8 cellular contexts compared by ENCODE assay signal in the genomic region with DNA sequence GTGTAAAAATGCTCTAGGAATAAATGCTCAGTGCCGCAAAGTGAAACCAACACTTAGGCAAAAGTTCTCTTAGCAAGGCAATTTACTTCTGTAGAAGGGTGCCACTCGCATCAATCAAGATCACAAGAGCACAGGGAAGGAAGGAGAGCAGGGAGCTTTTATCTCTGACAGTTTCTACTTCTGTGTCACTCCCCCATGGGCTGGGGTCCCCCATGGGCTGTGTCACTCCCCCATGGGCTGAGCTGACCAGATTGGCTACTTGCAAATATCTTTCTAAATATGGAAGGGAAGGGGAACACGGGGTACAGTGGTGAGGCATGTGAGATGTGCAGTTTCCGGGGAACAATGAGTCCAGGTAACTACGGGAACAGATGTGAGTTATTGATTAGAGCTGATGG. TPM values are rescaled to one million over a fixed set of nuclear protein-coding genes. Genes with fewer than 3 reads are reported as not detected.
DNase-seq lines count a peak whose midpoint lies in the region; ATAC-seq and TF ChIP-seq lines count a peak whose summit lies in the region.

No MANE protein-coding gene starts in this region.

- H3K36me3 ChIP-seq in liver (ENCODE audit: control insufficient read depth in 4 of 4, insufficient read depth in 3 of 4, low read depth in 1 of 4, low read length in 3 of 4) (no peaks in the 10 kb centered on the region), vagina (no peaks in the 10 kb centered on the region)

- H3K27me3 Mint-ChIP-seq in activated naive CD8-positive, alpha-beta T cell: peaks cover 8% of the 10 kb centered on the region

- peak overlapping the region; percentile 88 for H3K4me3 Mint-ChIP-seq in activated naive CD8-positive, alpha-beta T cell

- DNase-seq in vagina (ENCODE audit: extremely low spot score in 2 of 2): no peak
- DNase-seq in OCI-M2 (lab: John Stamatoyannopoulos, UW; ENCODE audit: unreplicated experiment): no peak
- no peak for DNase-seq in GM10266 (ENCODE audit: extremely low spot score)
- no peak for DNase-seq in NOMO-1 treated with DMSO at 0.1 percent for 48 hours (lab: John Stamatoyannopoulos, UW; ENCODE audit: unreplicated experiment)

- intact Hi-C loops in vagina (cut with DNase I): loop anchor here (10.0 kb wide), 1 partner anchor 334 kb away; no protein-coding TSS in a partner anchor

- TF ChIP-seq RAD21 in liver (IDR thresholded peaks at IDR 0.05): no peak

- peak overlapping the region in 1 of 2 donors; percentile 45 for H3K9ac ChIP-seq in liver (ENCODE audit: low read depth in 1 of 2, low read length in 2 of 2)

- H3K27ac Mint-ChIP-seq in activated naive CD8-positive, alpha-beta T cell: no peak overlapping the region

- H3K27me3 ChIP-seq in liver (ENCODE audit: control insufficient read depth in 4 of 4, insufficient read depth in 4 of 4, low read length in 3 of 4) (peaks cover 0 to 3% (median 0%) of the 10 kb centered on the region in 4 donors), vagina (no peaks in the 10 kb centered on the region)

- ATAC-seq in GM19395 (IDR thresholded peaks at IDR 0.05; ENCODE audit: unreplicated experiment): peak; percentile 35
- peak; percentile 17 for ATAC-seq in HG03060 (IDR thresholded peaks at IDR 0.05; ENCODE audit: low read depth, unreplicated experiment)

- peaks cover 6% of the 10 kb centered on the region for H3K4me1 Mint-ChIP-seq in activated naive CD8-positive, alpha-beta T cell (ENCODE audit: low read depth)

- WGBS in liver: 45% methylated on average over 5 of the region's 5 CpGs

- no peak for TF ChIP-seq POLR2A in vagina (IDR thresholded peaks at IDR 0.05)

- H3K4me3 ChIP-seq in liver (ENCODE audit: low read depth in 1 of 3, low read length in 3 of 3) (peak overlapping the region; percentile 32 to 65 (median 35)), vagina (peak overlapping the region; percentile 30 to 42)

- no peak for TF ChIP-seq CTCF in liver (IDR thresholded peaks at IDR 0.05; ENCODE audit: low read depth, low read length, missing input control)
- TF ChIP-seq CTCF in vagina (IDR thresholded peaks at IDR 0.05): no peak
- no peak for TF ChIP-seq CTCF in GM10266 (IDR thresholded peaks at IDR 0.05; ENCODE audit: control insufficient read depth, insufficient read depth, low read depth, missing control alignments)

- H3K9me3 Mint-ChIP-seq in activated naive CD8-positive, alpha-beta T cell (ENCODE audit: low read depth): peaks cover 4% of the 10 kb centered on the region

- H3K4me1 ChIP-seq in liver (ENCODE audit: control insufficient read depth in 4 of 4, insufficient read depth in 4 of 4, low read length in 3 of 4) (peaks cover 2 to 13% (median 7%) of the 10 kb centered on the region in 4 donors), vagina (no peaks in the 10 kb centered on the region)

- H3K36me3 Mint-ChIP-seq in activated naive CD8-positive, alpha-beta T cell: peaks cover 2% of the 10 kb centered on the region

- H3K9me3 ChIP-seq in liver (ENCODE audit: control insufficient read depth in 4 of 4, low read length in 3 of 4) (no peaks in the 10 kb centered on the region), vagina (no peaks in the 10 kb centered on the region)

- H3K27ac ChIP-seq in liver (ENCODE audit: low read depth in 1 of 2, low read length in 2 of 2) (no peak overlapping the region), vagina (no peak overlapping the region)

TF ChIP-seq in liver, 16 proteins besides CTCF, POLR2A, EP300 and RAD21:
- TF ChIP-seq, protein P1, sequence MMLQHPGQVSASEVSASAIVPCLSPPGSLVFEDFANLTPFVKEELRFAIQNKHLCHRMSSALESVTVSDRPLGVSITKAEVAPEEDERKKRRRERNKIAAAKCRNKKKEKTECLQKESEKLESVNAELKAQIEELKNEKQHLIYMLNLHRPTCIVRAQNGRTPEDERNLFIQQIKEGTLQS (IDR thresholded peaks at IDR 0.05): no peak
- TF ChIP-seq JUND (IDR thresholded peaks at IDR 0.05) (no peak), FOXA2 (IDR thresholded peaks at IDR 0.05) (no peak), TAF1 (conservative IDR thresholded peaks at IDR 0.05) (no peak)

RNA-seq across cellular contexts. Expression of a gene that starts 0.4 kb away (rescaled TPM):
- not detected for total RNA-seq in liver
- not detected for polyA plus RNA-seq in liver
- not detected for total RNA-seq in vagina

RNA-seq across cellular contexts. Expression of a gene that starts 18.1 kb away (rescaled TPM):
- under 1 TPM; under 0.01 to 0.05 TPM for total RNA-seq in liver
- polyA plus RNA-seq in liver: not detected
- not detected for total RNA-seq in vagina

RNA-seq across cellular contexts. Expression of a gene that starts 26.0 kb away (rescaled TPM):
- under 1 TPM in 1 of 2 donors, not detected in 1; 0.08 TPM for total RNA-seq in liver
- not detected for polyA plus RNA-seq in liver
- total RNA-seq in vagina: not detected

RNA-seq across cellular contexts. Expression of a gene that starts 32.6 kb away (rescaled TPM):
- total RNA-seq in liver (not detected), vagina (not detected)
- polyA plus RNA-seq in liver: not detected

RNA-seq across cellular contexts. Expression of a gene that starts 48.4 kb away (rescaled TPM):
- total RNA-seq in liver (not detected), vagina (not detected)
- polyA plus RNA-seq in liver: not detected
